In the genomic region with DNA sequence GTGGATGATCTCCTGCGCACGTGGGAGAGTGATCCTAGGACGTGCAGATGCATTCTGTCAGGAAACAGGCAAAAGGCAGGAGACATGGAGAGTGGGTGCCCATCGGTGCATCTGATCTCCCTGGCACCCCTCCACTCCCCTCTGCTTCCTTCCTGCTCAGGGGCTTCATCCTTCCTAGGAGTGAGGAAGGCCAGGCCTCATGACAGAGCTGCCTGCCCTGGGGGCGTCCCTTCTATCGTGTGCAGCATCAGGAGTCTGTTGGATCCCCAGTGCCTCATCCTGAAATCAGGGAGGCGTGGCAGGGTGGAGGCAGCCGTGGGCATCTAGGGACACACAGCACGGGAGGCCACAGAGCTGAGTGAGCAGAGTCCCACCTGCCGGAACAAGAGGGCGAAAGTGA, we compare ENCODE assay signal across 18 cellular contexts. TPM values are rescaled to one million over a fixed set of nuclear protein-coding genes. Genes with fewer than 3 reads are reported as not detected.
DNase-seq lines count a peak whose midpoint lies in the region; ATAC-seq and TF ChIP-seq lines count a peak whose summit lies in the region.
"Had no signal": no experiment of that assay in that cellular context is flagged by ENCODE, and none has a peak within 500 bp of the region (broad histone marks: within the 10 kb centered on the region; RNA-seq: fewer than 3 reads in every experiment).

No MANE protein-coding gene starts in this region.

- no peak overlapping the region for H3K4me3 ChIP-seq in KMS-11 (IDR thresholded peaks at IDR 0.05; ENCODE audit: insufficient read depth, low read depth, low read length)
- H3K4me3 ChIP-seq in neuronal stem cell (ENCODE audit: low read length in 2 of 2) = no peak overlapping the region
- H3K4me3 ChIP-seq: BLaER1 treated with 17β-estradiol and CSF1 and Interleukin-3, amounts not matched to agents 10 nM and 100 nM; GM12878; GM23248 had no signal

- peak overlapping the region; percentile 66 for H3K4me2 ChIP-seq in KMS-11
- no peak overlapping the region for H3K4me2 ChIP-seq in neuronal stem cell (ENCODE audit: insufficient read depth, low read length, poor library complexity, severe bottlenecking)
- no peak overlapping the region for H3K4me2 ChIP-seq in H9 (ENCODE audit: insufficient read depth, insufficient read length, low read length)

- H3K18ac ChIP-seq in neuronal stem cell (ENCODE audit: low read length) (peak overlapping the region; percentile 11), H9 (ENCODE audit: insufficient read length, low read depth, low read length) (no peak overlapping the region)

- H3K4ac ChIP-seq in neuronal stem cell (ENCODE audit: low read length) = no peak overlapping the region
- H3K4ac ChIP-seq in H9 (ENCODE audit: low read depth, low read length) = no peak overlapping the region

- DNase-seq in cardiac septum (ENCODE audit: low spot score) = peak; percentile 58
- DNase-seq in left cardiac atrium = no peak
- no peak for DNase-seq in neuronal stem cell (ENCODE audit: low spot score)
- no peak for DNase-seq in H9
- DNase-seq: CD4-positive, alpha-beta T cell; CD8-positive, alpha-beta memory T cell; DMS 273 treated with DMSO at 0.1 percent for 48 hours; DMS79; EL; GDM1; GM23248; H7 had no signal

- H4K91ac ChIP-seq in neuronal stem cell (ENCODE audit: low read depth, low read length, poor library complexity) = no peak overlapping the region
- no peak overlapping the region for H4K91ac ChIP-seq in H9 (ENCODE audit: insufficient read length, low read depth, low read length)

- H2AFZ ChIP-seq in KMS-11 (ENCODE audit: low read depth) (no peak overlapping the region), neuronal stem cell (ENCODE audit: low read length) (no peak overlapping the region), H9 (ENCODE audit: low read length) (no peak overlapping the region)
- H2AFZ ChIP-seq: GM23248 had no signal

- H3K27me3 Mint-ChIP-seq in H9 (ENCODE audit: low read depth) = peaks cover 6% of the 10 kb centered on the region; the same call in 1 of the 2 replicates

- ATAC-seq in left cardiac atrium (no peak), HG02571 (IDR thresholded peaks at IDR 0.05; ENCODE audit: unreplicated experiment) (no peak)
- ATAC-seq: GM12878, HCT116 had no signal

- no peaks in the 10 kb centered on the region for H3K36me3 Mint-ChIP-seq in H9 (ENCODE audit: insufficient read depth in 1 of 3, low read depth in 3 of 3)
- H3K36me3 Mint-ChIP-seq: CD14-positive monocyte; CD8-positive, alpha-beta memory T cell had no signal

- H4K8ac ChIP-seq in neuronal stem cell (ENCODE audit: low read depth, low read length) (no peak overlapping the region), H9 (replicated peaks; ENCODE audit: insufficient read length, low read depth, low read length) (no peak overlapping the region)

- H3K23ac ChIP-seq in neuronal stem cell (ENCODE audit: low read depth, low read length, poor library complexity) (no peak overlapping the region), H9 (ENCODE audit: insufficient read length, low read depth, low read length) (no peak overlapping the region)

- H3K27ac Mint-ChIP-seq in H9 = no peak overlapping the region
- H3K27ac Mint-ChIP-seq: CD4-positive, alpha-beta T cell; CD8-positive, alpha-beta memory T cell had no signal

- TF ChIP-seq CTCF in KMS-11 (conservative IDR thresholded peaks at IDR 0.05; ENCODE audit: low read depth, low read length) (no peak), H9 (conservative IDR thresholded peaks at IDR 0.05) (no peak)

- H3K36me3 ChIP-seq in KMS-11 (ENCODE audit: insufficient read depth) (no peaks in the 10 kb centered on the region), neuronal stem cell (replicated peaks in 1 of 2; ENCODE audit: control insufficient read depth in 2 of 2, insufficient read depth in 2 of 2, low read length in 2 of 2) (no peaks in the 10 kb centered on the region)
- H3K36me3 ChIP-seq: BLaER1 treated with 17β-estradiol and CSF1 and Interleukin-3, amounts not matched to agents 10 nM and 100 nM had no signal

- no peaks in the 10 kb centered on the region for H3K9me3 ChIP-seq in neuronal stem cell (replicated peaks in 1 of 2; ENCODE audit: control insufficient read depth in 2 of 2, insufficient read depth in 1 of 2, low read depth in 1 of 2, low read length in 2 of 2)
- H3K9me3 ChIP-seq in H9 (ENCODE audit: control insufficient read depth, low read depth, low read length) = no peaks in the 10 kb centered on the region
- H3K9me3 ChIP-seq: BLaER1 treated with 17β-estradiol and CSF1 and Interleukin-3, amounts not matched to agents 10 nM and 100 nM had no signal

- H3K4me1 ChIP-seq in KMS-11 (ENCODE audit: low read depth, poor library complexity, severe bottlenecking) (peaks cover 99% of the 10 kb centered on the region), neuronal stem cell (ENCODE audit: control insufficient read depth in 2 of 2, insufficient read depth in 1 of 2, low read depth in 1 of 2, low read length in 2 of 2) (peaks cover 0 to 4% of the 10 kb centered on the region in 2 donors), H9 (ENCODE audit: insufficient read depth, low read length) (peaks cover 2% of the 10 kb centered on the region; the same call in 1 of the 2 replicates)

- H3K9me3 Mint-ChIP-seq in H9 = no peaks in the 10 kb centered on the region
- H3K9me3 Mint-ChIP-seq: CD4-positive, alpha-beta T cell; CD8-positive, alpha-beta memory T cell had no signal

- H2BK5ac ChIP-seq in neuronal stem cell (ENCODE audit: low read length) (no peak overlapping the region), H9 (ENCODE audit: insufficient read length, low read length) (no peak overlapping the region)

- no peak overlapping the region for H4K5ac ChIP-seq in H9 (ENCODE audit: insufficient read length, low read depth, low read length)

- no CpG with 5 or more reads among the region's 11 CpGs for WGBS in neuronal stem cell (ENCODE audit: extremely low coverage in 2 of 2, insufficient read length in 2 of 2, insufficient replicate concordance in 1 of 2), 2 donors
- WGBS in H9 (ENCODE audit: extremely low coverage, insufficient read length, low lambda C conversion rate) = no CpG with 5 or more reads among the region's 11 CpGs

- peaks cover 6 to 18% of the 10 kb centered on the region in 2 experiments for H3K4me1 Mint-ChIP-seq in H9
- H3K4me1 Mint-ChIP-seq: CD14-positive monocyte; CD8-positive, alpha-beta memory T cell had no signal

- H3K27ac ChIP-seq in KMS-11 (peak overlapping the region; percentile 99), neuronal stem cell (replicated peaks; ENCODE audit: low read length) (no peak overlapping the region), H9 (ENCODE audit: insufficient read length, low read depth, low read length) (no peak overlapping the region)
- H3K27ac ChIP-seq: BLaER1 treated with 17β-estradiol and CSF1 and Interleukin-3, amounts not matched to agents 10 nM and 100 nM; GM23248 had no signal

- H3K79me2 ChIP-seq in KMS-11 (ENCODE audit: insufficient read depth, low read depth) (peaks cover 83% of the 10 kb centered on the region), H9 (ENCODE audit: insufficient read depth, low read length) (no peaks in the 10 kb centered on the region)

- H3K14ac ChIP-seq in neuronal stem cell (ENCODE audit: low read length) (no peak overlapping the region), H9 (ENCODE audit: insufficient read depth, low read length) (no peak overlapping the region; the same call in 1 of the 2 replicates)

- no peaks in the 10 kb centered on the region for H3K23me2 ChIP-seq in H9 (ENCODE audit: insufficient read length, low read depth, low read length, poor library complexity, severe bottlenecking)

- no peak overlapping the region for H3T11ph ChIP-seq in H9 (ENCODE audit: low read length)

- H2BK120ac ChIP-seq in neuronal stem cell (ENCODE audit: low read depth, low read length) = no peak overlapping the region
- no peak overlapping the region for H2BK120ac ChIP-seq in H9 (ENCODE audit: low read depth, low read length, poor library complexity, severe bottlenecking)

- H3K27me3 ChIP-seq in KMS-11 (ENCODE audit: insufficient read depth, low read depth) = no peaks in the 10 kb centered on the region
- H3K27me3 ChIP-seq in neuronal stem cell (ENCODE audit: control insufficient read depth in 3 of 3, insufficient read depth in 3 of 3, low read depth in 1 of 3, low read length in 3 of 3) = peaks cover 0 to 13% (median 0%) of the 10 kb centered on the region in 3 experiments
- no peaks in the 10 kb centered on the region for H3K27me3 ChIP-seq in H9 (ENCODE audit: insufficient read depth, low read length)
- H3K27me3 ChIP-seq: BLaER1 treated with 17β-estradiol and CSF1 and Interleukin-3, amounts not matched to agents 10 nM and 100 nM had no signal

- no peaks in the 10 kb centered on the region for H3K79me1 ChIP-seq in neuronal stem cell (ENCODE audit: low read depth, low read length)
- no peaks in the 10 kb centered on the region for H3K79me1 ChIP-seq in H9 (ENCODE audit: insufficient read depth, low read depth, low read length, poor library complexity, severe bottlenecking)

- no peak overlapping the region for H3K56ac ChIP-seq in H9 (ENCODE audit: insufficient read length, low read depth, low read length)

- H2AK5ac ChIP-seq in neuronal stem cell (ENCODE audit: low read depth, low read length) (no peak overlapping the region), H9 (ENCODE audit: insufficient read length, low read length) (no peak overlapping the region)

- H2BK12ac ChIP-seq in neuronal stem cell (ENCODE audit: low read length) (peak overlapping the region; percentile 76), H9 (ENCODE audit: insufficient read length, low read depth, low read length) (no peak overlapping the region)

- intact Hi-C loops in cardiac septum (cut with DNase I) = no loop called here
- intact Hi-C loops in left cardiac atrium (cut with DNase I) = no loop called here

- H3K4me3 Mint-ChIP-seq in H9 = no peak overlapping the region
- H3K4me3 Mint-ChIP-seq: CD14-positive monocyte; CD4-positive, alpha-beta T cell; CD8-positive, alpha-beta memory T cell had no signal

- H3K9ac ChIP-seq in KMS-11 = no peak overlapping the region; the same call in 1 of the 2 replicates
- H3K9ac ChIP-seq in neuronal stem cell (ENCODE audit: low read depth, low read length, poor library complexity) = peak overlapping the region; percentile 45
- H3K9ac ChIP-seq in H9 (ENCODE audit: extremely low read depth, insufficient read length, low read length) = no peak overlapping the region
- H3K9ac ChIP-seq: BLaER1 treated with 17β-estradiol and CSF1 and Interleukin-3, amounts not matched to agents 10 nM and 100 nM; GM23248 had no signal

- no peaks in the 10 kb centered on the region; the same call in none of the 2 replicates for H4K20me1 ChIP-seq in KMS-11 (ENCODE audit: insufficient read depth)
- H4K20me1 ChIP-seq in H9 (ENCODE audit: control insufficient read depth, insufficient read depth, insufficient read length) = no peaks in the 10 kb centered on the region
- H4K20me1 ChIP-seq: BLaER1 treated with 17β-estradiol and CSF1 and Interleukin-3, amounts not matched to agents 10 nM and 100 nM had no signal

- H2BK15ac ChIP-seq in neuronal stem cell (ENCODE audit: low read length) = no peak overlapping the region
- H2BK15ac ChIP-seq in H9 (ENCODE audit: low read depth, low read length) = no peak overlapping the region

- no peak overlapping the region for H2BK20ac ChIP-seq in H9 (ENCODE audit: low read depth, low read length, poor library complexity, severe bottlenecking)

RNA-seq across cellular contexts. Expression of gene UBE2QL1, which starts 30.1 kb away (rescaled TPM):
- total RNA-seq in cardiac septum (13.1 TPM), left cardiac atrium (1 to 10 TPM; 5.6 to 7.8 TPM), H9 (2021) (0.11 and 0.15 TPM in 2 replicates)
- polyA plus RNA-seq in neuronal stem cell (2013, experiment 1 of 2) = 2.3 TPM
- 2.4 TPM for polyA plus RNA-seq in neuronal stem cell (2013, experiment 2 of 2)
- total RNA-seq: CD8-positive, alpha-beta memory T cell; GM23248 had no signal
- polyA plus RNA-seq: CD14-positive monocyte; CD8-positive, alpha-beta memory T cell; GM23248 had no signal
